16 cellular contexts compared by ENCODE assay signal in the genomic region with DNA sequence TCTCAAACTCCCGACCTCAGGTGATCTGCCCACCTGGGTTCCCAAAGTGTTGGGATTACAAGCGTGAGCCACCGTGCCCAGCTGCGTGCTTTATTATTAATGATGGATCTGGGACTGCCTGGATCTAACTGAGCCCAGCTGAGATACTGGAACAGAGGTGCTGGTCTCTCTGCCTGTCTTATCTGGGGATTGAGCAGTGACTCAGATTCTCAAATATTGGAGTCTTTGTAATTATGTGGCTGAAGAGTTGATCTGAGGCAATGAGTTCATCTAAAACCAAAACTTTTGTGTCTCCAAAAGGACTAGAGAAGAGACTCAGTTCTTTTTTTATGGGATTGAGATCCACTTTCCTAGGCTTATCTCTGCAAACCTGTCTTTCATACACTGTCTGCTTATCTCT. TPM values are rescaled to one million over a fixed set of nuclear protein-coding genes. Genes with fewer than 3 reads are reported as not detected.
DNase-seq lines count a peak whose midpoint lies in the region; ATAC-seq and TF ChIP-seq lines count a peak whose summit lies in the region.
"Had no signal": no experiment of that assay in that cellular context is flagged by ENCODE, and none has a peak within 500 bp of the region (broad histone marks: within the 10 kb centered on the region; RNA-seq: fewer than 3 reads in every experiment).

No MANE protein-coding gene starts in this region.

- no peaks in the 10 kb centered on the region for H3K4me1 ChIP-seq in GM23248 (ENCODE audit: insufficient read depth)
- peaks cover 41 to 43% of the 10 kb centered on the region in 2 donors for H3K4me1 ChIP-seq in gastrocnemius medialis
- H3K4me1 ChIP-seq: SJCRH30 had no signal

- in situ Hi-C loops in GM23248 (cut with MboI), result no loop called here
- in situ Hi-C loops in gastrocnemius medialis (cut with MboI; ENCODE audit: low sequenced_read_pairs in 4 of 4), result no loop called here

- no peaks in the 10 kb centered on the region for H3K27me3 ChIP-seq in GM23248 (replicated peaks; ENCODE audit: insufficient read depth)
- H3K27me3 ChIP-seq in gastrocnemius medialis, result no peaks in the 10 kb centered on the region
- H3K27me3 ChIP-seq: SJCRH30 had no signal

- H3K27me3 Mint-ChIP-seq in activated CD8-positive, alpha-beta T cell treated with anti-CD3 and anti-CD28 coated beads for 36 hours, result no peaks in the 10 kb centered on the region
- H3K27me3 Mint-ChIP-seq in type B pancreatic cell, result no peaks in the 10 kb centered on the region

- H3K4me3 ChIP-seq in GM23248, result no peak overlapping the region
- no peak overlapping the region for H3K4me3 ChIP-seq in fibroblast of pulmonary artery (replicated peaks; ENCODE audit: low read depth, low read length)
- no peak overlapping the region for H3K4me3 ChIP-seq in gastrocnemius medialis
- H3K4me3 ChIP-seq: GM12878, SJCRH30 had no signal

- no peak overlapping the region for H2AFZ ChIP-seq in GM23248

- DNase-seq in GM23248 (peak; percentile 27), fibroblast of pulmonary artery (ENCODE audit: low read depth) (peak; percentile 14), gastrocnemius medialis (no peak), type B pancreatic cell (ENCODE audit: extremely low spot score, unreplicated experiment) (no peak), putamen (ENCODE audit: low spot score) (no peak)
- DNase-seq in activated CD8-positive, alpha-beta T cell treated with anti-CD3 and anti-CD28 coated beads for 36 hours, result no peak
- DNase-seq: DND-41, GF-D8, KG1, NCI-H1417 treated with DMSO at 0.1 percent for 48 hours, NCI-H1930, NCI-H526, SJCRH30 had no signal

- no peaks in the 10 kb centered on the region for H3F3A ChIP-seq in GM23248 (ENCODE audit: insufficient read depth)

- ATAC-seq in gastrocnemius medialis, result no peak
- ATAC-seq in activated CD8-positive, alpha-beta T cell treated with anti-CD3 and anti-CD28 coated beads for 36 hours, result no peak
- ATAC-seq: GM12878 had no signal

- peaks cover 96% of the 10 kb centered on the region for H3K79me2 ChIP-seq in GM23248 (ENCODE audit: insufficient read depth)

- no peak overlapping the region for H3K9ac ChIP-seq in GM23248

- H3K9me3 Mint-ChIP-seq in activated CD8-positive, alpha-beta T cell treated with anti-CD3 and anti-CD28 coated beads for 36 hours, result peaks cover under 1% of the 10 kb centered on the region
- H3K9me3 Mint-ChIP-seq in type B pancreatic cell, result no peaks in the 10 kb centered on the region

- no peak overlapping the region for H3K4me2 ChIP-seq in GM23248 (ENCODE audit: unreplicated experiment)

- no peaks in the 10 kb centered on the region for H3K9me2 ChIP-seq in GM23248 (ENCODE audit: insufficient read depth)

- H3K36me3 Mint-ChIP-seq in activated CD8-positive, alpha-beta T cell treated with anti-CD3 and anti-CD28 coated beads for 36 hours (ENCODE audit: low read depth), result peaks cover 48% of the 10 kb centered on the region
- peaks cover 33% of the 10 kb centered on the region for H3K36me3 Mint-ChIP-seq in type B pancreatic cell

- TF ChIP-seq CTCF in VCaP (conservative IDR thresholded peaks at IDR 0.05), result no peak
- no peak for TF ChIP-seq CTCF in fibroblast of pulmonary artery (IDR thresholded peaks at IDR 0.05; ENCODE audit: low read length, missing control alignments)
- TF ChIP-seq CTCF in gastrocnemius medialis (IDR thresholded peaks at IDR 0.05 in 4 of 5, conservative IDR thresholded peaks at IDR 0.05 in 1 of 5), result no peak
- TF ChIP-seq CTCF in activated CD8-positive, alpha-beta T cell treated with anti-CD3 and anti-CD28 coated beads for 36 hours (IDR thresholded peaks at IDR 0.05), result no peak
- no peak for TF ChIP-seq CTCF in type B pancreatic cell (conservative IDR thresholded peaks at IDR 0.05)

- POLR2A ChIA-PET in activated CD8-positive, alpha-beta T cell treated with anti-CD3 and anti-CD28 coated beads for 36 hours (lab: Charles Lee), result interaction anchor here (1.5 kb wide), 1 partner anchor 13 kb away, joined by 3 read pairs; no protein-coding TSS in a partner anchor

- no peak overlapping the region for H3K4me3 Mint-ChIP-seq in activated CD8-positive, alpha-beta T cell treated with anti-CD3 and anti-CD28 coated beads for 36 hours
- no peak overlapping the region for H3K4me3 Mint-ChIP-seq in type B pancreatic cell
- H3K4me3 Mint-ChIP-seq: CD14-positive monocyte had no signal

- WGBS in GM23248 (ENCODE audit: low coverage in 1 of 2, low lambda C conversion rate in 2 of 2, missing lambda C conversion rate in 2 of 2), 2 experiments, result 98 to 100% methylated on average over 4 of the region's 4 CpGs

- H3K27ac ChIP-seq in GM23248 (no peak overlapping the region), VCaP (peak overlapping the region; percentile 97), gastrocnemius medialis (peak overlapping the region; percentile 48 to 90 (median 84))
- H3K27ac ChIP-seq: SJCRH30 had no signal

- intact Hi-C loops in gastrocnemius medialis (cut with DNase I; ENCODE audit: low total_unique reads), result no loop called here
- intact Hi-C loops in activated CD8-positive, alpha-beta T cell treated with anti-CD3 and anti-CD28 coated beads for 36 hours (cut with micrococcal nuclease), result no loop called here

- H3K9me3 ChIP-seq in GM23248 (ENCODE audit: low read depth), result no peaks in the 10 kb centered on the region
- H3K9me3 ChIP-seq in gastrocnemius medialis, result no peaks in the 10 kb centered on the region
- H3K9me3 ChIP-seq: SJCRH30 had no signal

- TF ChIP-seq POLR2A in gastrocnemius medialis (IDR thresholded peaks at IDR 0.05), result no peak

- peaks cover 17% of the 10 kb centered on the region for H3K4me1 Mint-ChIP-seq in activated CD8-positive, alpha-beta T cell treated with anti-CD3 and anti-CD28 coated beads for 36 hours (ENCODE audit: low read depth)
- H3K4me1 Mint-ChIP-seq in type B pancreatic cell (ENCODE audit: unreplicated experiment), result peaks cover 27% of the 10 kb centered on the region
- H3K4me1 Mint-ChIP-seq: CD14-positive monocyte had no signal

- CTCF ChIA-PET in activated CD8-positive, alpha-beta T cell treated with anti-CD3 and anti-CD28 coated beads for 36 hours (lab: Charles Lee), result no interaction called here

- H3K36me3 ChIP-seq in GM23248 (ENCODE audit: low read depth), result peaks cover 14% of the 10 kb centered on the region
- H3K36me3 ChIP-seq in gastrocnemius medialis, result no peaks in the 10 kb centered on the region

- H4K20me1 ChIP-seq in GM23248 (ENCODE audit: insufficient read depth), result peaks cover 4% of the 10 kb centered on the region

- H3K27ac Mint-ChIP-seq in activated CD8-positive, alpha-beta T cell treated with anti-CD3 and anti-CD28 coated beads for 36 hours, result no peak overlapping the region
- H3K27ac Mint-ChIP-seq in type B pancreatic cell, result no peak overlapping the region

RNA-seq across cellular contexts. Expression of a gene that starts 16.3 kb away (rescaled TPM):
- 75.8 and 94.7 TPM in 2 replicates for total RNA-seq in GM23248 (2014; rRNA removed; shearing (Covaris generic))
- 70.7 and 71.7 TPM in 2 replicates for polyA plus RNA-seq in GM23248 (2016; fragmentation: Nextera tagmentation; extraction: Ambion mirVana)
- total RNA-seq in gastrocnemius medialis (100 to 1,000 TPM in 1 of 4 donors, 10 to 100 TPM in 3; 24.0 to 105 (median 68.3) TPM), type B pancreatic cell (ENCODE audit: low replicate concordance) (43.4 and 49.2 TPM in 2 replicates)
- 10 to 100 TPM; 47.3 to 49.4 TPM for total RNA-seq in activated CD8-positive, alpha-beta T cell treated with anti-CD3 and anti-CD28 coated beads for 36 hours

RNA-seq across cellular contexts. Expression of a gene that starts 28.2 kb away (rescaled TPM):
- total RNA-seq in GM23248 (2014; rRNA removed; shearing (Covaris generic)), result 118 and 125 TPM in 2 replicates
- polyA plus RNA-seq in GM23248 (2016; fragmentation: Nextera tagmentation; extraction: Ambion mirVana), result 47.2 and 47.6 TPM in 2 replicates
- total RNA-seq in gastrocnemius medialis, result 100 to 1,000 TPM; 147 to 172 (median 157) TPM
- total RNA-seq in activated CD8-positive, alpha-beta T cell treated with anti-CD3 and anti-CD28 coated beads for 36 hours, result 10 to 100 TPM; 62.8 to 66.6 TPM
- total RNA-seq in type B pancreatic cell (ENCODE audit: low replicate concordance), result 97.2 and 104 TPM in 2 replicates

Comparison
In these comparisons a context has a peak if more than half of its experiments do, and no peak if none do; other contexts are left out.
1. DNase-seq: peak in GM23248 (single experiment) and fibroblast of pulmonary artery (single experiment); none in gastrocnemius medialis (0 of 2), activated CD8-positive, alpha-beta T cell treated with anti-CD3 and anti-CD28 coated beads for 36 hours (single experiment), type B pancreatic cell (single experiment) and putamen (single experiment).